ENCODE assay signal across 8 cellular contexts in the genomic region with DNA sequence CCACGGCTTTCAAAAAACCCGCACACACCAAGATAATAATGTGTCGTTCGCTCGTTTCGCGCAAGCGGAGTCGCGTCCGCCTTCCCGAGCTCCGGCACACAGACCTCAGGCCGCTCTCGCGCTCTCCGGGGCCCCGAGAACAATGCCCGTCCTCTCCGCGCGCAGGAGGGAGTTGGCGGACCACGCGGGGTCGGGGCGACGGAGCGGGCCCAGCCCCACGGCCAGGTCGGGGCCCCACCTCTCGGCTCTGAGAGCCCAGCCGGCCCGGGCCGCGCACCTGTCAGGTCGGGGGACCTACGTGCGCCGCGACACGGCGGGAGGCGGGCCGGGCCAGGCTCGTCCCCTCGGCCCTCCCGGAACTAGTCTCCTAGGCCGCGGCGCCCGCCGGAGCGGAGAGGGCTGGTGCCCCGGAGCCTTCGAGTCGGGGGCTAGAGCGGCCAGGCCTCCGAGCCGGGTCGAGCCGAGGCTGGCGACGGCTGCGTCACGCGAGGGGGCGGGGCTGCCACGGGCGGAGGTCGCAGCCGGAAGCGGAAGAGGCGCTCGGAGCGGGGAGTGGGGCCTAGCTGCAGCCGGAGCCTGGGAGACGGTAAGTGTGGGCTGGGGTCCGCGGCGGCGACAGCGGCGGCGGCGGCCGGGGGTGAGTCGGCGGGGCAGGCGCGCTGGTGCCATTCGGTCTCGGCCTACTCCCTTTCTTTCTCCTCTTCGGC. TPM values are rescaled to one million over a fixed set of nuclear protein-coding genes. Genes with fewer than 3 reads are reported as not detected.
DNase-seq lines count a peak whose midpoint lies in the region; ATAC-seq and TF ChIP-seq lines count a peak whose summit lies in the region.

A gene (plus strand): TSS at position 524 of the 707 bp plus-strand sequence. CDS start 3,361 bp downstream, outside the sequence.

- peak; percentile 80 for ATAC-seq in HG02623 (IDR thresholded peaks at IDR 0.05; ENCODE audit: unreplicated experiment)

- H3K9me3 ChIP-seq in ovary (no peaks in the 10 kb centered on the region), thymus (ENCODE audit: control insufficient read depth) (no peaks in the 10 kb centered on the region)

- no peaks in the 10 kb centered on the region for H3K36me3 Mint-ChIP-seq in activated naive CD8-positive, alpha-beta T cell
- H3K36me3 Mint-ChIP-seq in glutamatergic neuron (ENCODE audit: unreplicated experiment), result no peaks in the 10 kb centered on the region

- H3K27ac Mint-ChIP-seq in activated naive CD8-positive, alpha-beta T cell, result peak within 1 kb of the TSS; percentile 92
- peak within 1 kb of the TSS; percentile 97 for H3K27ac Mint-ChIP-seq in glutamatergic neuron (ENCODE audit: unreplicated experiment)

- H3K4me3 ChIP-seq in ovary (peak within 1 kb of the TSS; percentile 91), thymus (ENCODE audit: low read length) (peak within 1 kb of the TSS; percentile 90)

- peaks cover 34% of the 10 kb centered on the region for H3K4me1 Mint-ChIP-seq in activated naive CD8-positive, alpha-beta T cell (ENCODE audit: low read depth)
- H3K4me1 Mint-ChIP-seq in glutamatergic neuron (ENCODE audit: low read depth, unreplicated experiment), result peaks cover 20% of the 10 kb centered on the region

- no peaks in the 10 kb centered on the region for H3K27me3 ChIP-seq in ovary
- no peaks in the 10 kb centered on the region for H3K27me3 ChIP-seq in thymus (ENCODE audit: control insufficient read depth, insufficient read depth)

- WGBS in ovary, 3 donors, result 0 to 3% (median 0%) methylated on average over 6 to 94 of the region's 94 CpGs
- WGBS in thymus, result under 1% methylated on average over 94 of the region's 94 CpGs

- TF ChIP-seq CTCF in GM10266 (IDR thresholded peaks at IDR 0.05; ENCODE audit: control insufficient read depth, insufficient read depth, low read depth, missing control alignments), result no peak
- no peak for TF ChIP-seq CTCF in glutamatergic neuron (IDR thresholded peaks at IDR 0.05; ENCODE audit: partially characterized antibody, unreplicated experiment)
- no peak for TF ChIP-seq CTCF in ovary (IDR thresholded peaks at IDR 0.05)

- no peaks in the 10 kb centered on the region for H3K9me3 Mint-ChIP-seq in activated naive CD8-positive, alpha-beta T cell (ENCODE audit: low read depth)
- peaks cover 7% of the 10 kb centered on the region for H3K9me3 Mint-ChIP-seq in glutamatergic neuron (ENCODE audit: unreplicated experiment)

- TF ChIP-seq POLR2A in ovary (IDR thresholded peaks at IDR 0.05), result peak; percentile 71

- intact Hi-C loops in ovary (cut with DNase I), result loop anchor here in 3 of 4 donors (2.0 to 5.0 kb wide), 3 partner anchors 73 to 158 kb away; a partner anchor contains a TSS

- no peak for TF ChIP-seq EP300 in ovary (IDR thresholded peaks at IDR 0.05)

- DNase-seq in GM10266 (ENCODE audit: extremely low spot score) (peak; percentile 99), NCI-H1105 treated with DMSO at 0.1 percent for 48 hours (lab: John Stamatoyannopoulos, UW) (peak; percentile 82), SKM-1 treated with dmso at 0.1 percent for 144 hours (lab: John Stamatoyannopoulos, UW; ENCODE audit: unreplicated experiment) (peak; percentile 92), glutamatergic neuron (peak; percentile 100), ovary (peak; percentile 96 to 98 (median 97))

- H3K27ac ChIP-seq in ovary (peak within 1 kb of the TSS; percentile 90 to 91), thymus (ENCODE audit: low read depth) (peak within 1 kb of the TSS; percentile 94)

- H3K27me3 Mint-ChIP-seq in activated naive CD8-positive, alpha-beta T cell, result no peaks in the 10 kb centered on the region
- peaks cover 12% of the 10 kb centered on the region for H3K27me3 Mint-ChIP-seq in glutamatergic neuron (ENCODE audit: unreplicated experiment)

- H3K4me1 ChIP-seq in ovary (ENCODE audit: insufficient read depth) (peaks cover 8% of the 10 kb centered on the region), thymus (ENCODE audit: control insufficient read depth, insufficient read depth, low read length) (peaks cover 13% of the 10 kb centered on the region)

- H3K36me3 ChIP-seq in ovary (no peaks in the 10 kb centered on the region), thymus (ENCODE audit: control insufficient read depth, insufficient read depth) (peaks cover 21% of the 10 kb centered on the region)

- H3K4me3 Mint-ChIP-seq in activated naive CD8-positive, alpha-beta T cell, result peak within 1 kb of the TSS; percentile 91
- peak within 1 kb of the TSS; percentile 92 for H3K4me3 Mint-ChIP-seq in glutamatergic neuron (ENCODE audit: unreplicated experiment)

RNA-seq across cellular contexts. Expression of the gene that starts here (rescaled TPM):
- total RNA-seq in glutamatergic neuron (ENCODE audit: unreplicated experiment), result 99.7 TPM
- total RNA-seq in ovary, result 100 to 1,000 TPM in 1 of 7 donors, 10 to 100 TPM in 6; 56.8 to 110 (median 67.2) TPM
- polyA plus RNA-seq in ovary, result 10 to 100 TPM; 53.2 to 73.4 TPM
- 90.8 TPM for polyA plus RNA-seq in thymus

Comparison
In these comparisons a context has a peak if more than half of its experiments do, and no peak if none do; other contexts are left out.
1. Peak in every context shown above with its lines: DNase-seq, ATAC-seq, H3K4me3 ChIP-seq and H3K27ac ChIP-seq.